In genomic region chr4:155616112-155616511, GRCh38 we compare ENCODE assay signal across 17 cellular contexts. TPM values are rescaled to one million over a fixed set of nuclear protein-coding genes. Genes with fewer than 3 reads are reported as not detected.
DNase-seq lines count a peak whose midpoint lies in the region; FAIRE-seq and TF ChIP-seq lines count a peak whose summit lies in the region.
"Had no signal": no experiment of that assay in that cellular context is flagged by ENCODE, and none has a peak within 500 bp of the region (broad histone marks: within the 10 kb centered on the region; RNA-seq: fewer than 3 reads in every experiment).

No MANE protein-coding gene starts in this region.

- peak; percentile 9 for FAIRE-seq in GM18507 (lab: Jason Lieb, UNC)

- peak overlapping the region in 1 of 59 donors; percentile 0 for H3K4me3 ChIP-seq in dorsolateral prefrontal cortex
- H3K4me3 ChIP-seq: SK-N-MC had no signal

- H3K36me3 Mint-ChIP-seq in chondrocyte (ENCODE audit: low read depth) = no peaks in the 10 kb centered on the region
- no peaks in the 10 kb centered on the region for H3K36me3 Mint-ChIP-seq in mesothelial cell of epicardium
- H3K36me3 Mint-ChIP-seq: CD8-positive, alpha-beta memory T cell had no signal

- H3K27me3 ChIP-seq in dorsolateral prefrontal cortex = no peaks in the 10 kb centered on the region

- no peak overlapping the region for H3K4me3 Mint-ChIP-seq in chondrocyte (ENCODE audit: unreplicated experiment)
- H3K4me3 Mint-ChIP-seq in mesothelial cell of epicardium = no peak overlapping the region
- H3K4me3 Mint-ChIP-seq: CD8-positive, alpha-beta memory T cell had no signal

- H3K9me3 Mint-ChIP-seq in chondrocyte (ENCODE audit: low read depth) (no peaks in the 10 kb centered on the region), mesothelial cell of epicardium (peaks cover 5% of the 10 kb centered on the region)

- H3K4me1 Mint-ChIP-seq in chondrocyte (ENCODE audit: low read depth) (peaks cover 43% of the 10 kb centered on the region), mesothelial cell of epicardium (peaks cover 32% of the 10 kb centered on the region)
- H3K4me1 Mint-ChIP-seq: CD8-positive, alpha-beta memory T cell had no signal

- H3K27me3 Mint-ChIP-seq in chondrocyte (ENCODE audit: low read depth) (no peaks in the 10 kb centered on the region), mesothelial cell of epicardium (ENCODE audit: low read depth) (no peaks in the 10 kb centered on the region)
- H3K27me3 Mint-ChIP-seq: CD8-positive, alpha-beta memory T cell had no signal

- intact Hi-C loops in dorsolateral prefrontal cortex (cut with DNase I) = no loop called here

- no peak overlapping the region for H3K27ac ChIP-seq in dorsolateral prefrontal cortex
- H3K27ac ChIP-seq: KMS-11, SK-N-MC had no signal

- DNase-seq in GM18507 (ENCODE audit: extremely low spot score, insufficient read length, low read depth) (no peak), SK-N-DZ (ENCODE audit: low spot score) (peak; percentile 22), chondrocyte (ENCODE audit: low spot score) (no peak), mesothelial cell of epicardium (ENCODE audit: low spot score in 2 of 2, unreplicated experiment in 2 of 2) (no peak), dorsolateral prefrontal cortex (no peak), NCI-H2196 (lab: John Stamatoyannopoulos, UW; ENCODE audit: unreplicated experiment) (no peak), iPS-NIHi11 (ENCODE audit: low spot score) (no peak)
- DNase-seq: C1 segment of cervical spinal cord; CD8-positive, alpha-beta memory T cell; H7; NCI-H1436; NCI-H2029 treated with DMSO at 0.1 percent for 48 hours; NCI-H2171 treated with DMSO at 0.1 percent for 48 hours; NCI-H446 treated with DMSO at 0.1 percent for 48 hours; Right ventricle myocardium superior had no signal

- TF ChIP-seq CTCF in chondrocyte (IDR thresholded peaks at IDR 0.05) = no peak
- no peak for TF ChIP-seq CTCF in mesothelial cell of epicardium (IDR thresholded peaks at IDR 0.05; ENCODE audit: unreplicated experiment)
- no peak for TF ChIP-seq CTCF in dorsolateral prefrontal cortex (IDR thresholded peaks at IDR 0.05 in 54 of 56, conservative IDR thresholded peaks at IDR 0.05 in 2 of 56; ENCODE audit: low read depth in 1 of 56, partially characterized antibody in 56 of 56)

- H3K27ac Mint-ChIP-seq in chondrocyte (ENCODE audit: unreplicated experiment) (peak overlapping the region; percentile 55), mesothelial cell of epicardium (peak overlapping the region; percentile 54)
- H3K27ac Mint-ChIP-seq: CD8-positive, alpha-beta memory T cell had no signal

RNA-seq across cellular contexts. Expression of gene GUCY1A1, which starts 50.5 kb away (rescaled TPM):
- 4.4 and 5.6 TPM in 2 replicates for polyA plus RNA-seq in SK-N-DZ (2014; cell fraction: cytosol; rRNA removed)
- polyA plus RNA-seq in SK-N-DZ (2014; cell fraction: nucleus; rRNA removed) = 3.8 and 5.0 TPM in 2 replicates
- total RNA-seq in chondrocyte (29.4 to 33.9 TPM (median 30.9 TPM) in 3 replicates), mesothelial cell of epicardium (49.1 to 52.3 TPM (median 52.2 TPM) in 3 replicates), dorsolateral prefrontal cortex (10 to 100 TPM; 26.3 to 69.2 (median 43.1) TPM)
- total RNA-seq: CD8-positive, alpha-beta memory T cell had no signal
- polyA plus RNA-seq: CD8-positive, alpha-beta memory T cell had no signal
